17 cellular contexts compared by ENCODE assay signal in the genomic region with DNA sequence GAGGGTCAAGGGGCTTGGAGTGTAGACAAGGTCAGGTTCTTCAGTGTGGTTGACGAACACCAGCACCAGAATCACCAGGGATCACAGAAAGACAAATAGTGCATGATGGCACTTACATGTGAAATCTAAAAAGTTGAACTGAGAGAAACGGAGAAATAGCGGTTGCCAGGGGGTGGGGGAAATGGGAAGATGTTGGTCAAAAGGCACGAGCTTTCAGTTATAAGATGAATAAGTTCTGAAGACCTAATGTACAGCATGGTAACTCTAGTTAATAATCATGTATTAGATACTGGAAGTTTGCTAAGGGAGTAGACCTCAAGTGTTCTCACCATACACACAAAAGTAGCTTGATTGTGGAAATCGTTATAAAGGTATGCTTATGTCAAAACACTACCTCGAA. TPM values are rescaled to one million over a fixed set of nuclear protein-coding genes. Genes with fewer than 3 reads are reported as not detected.
A peak's percentile ranks its signal among the peaks of the same experiment; 100 is the strongest.
DNase-seq lines count a peak whose midpoint lies in the region; ATAC-seq, FAIRE-seq and TF ChIP-seq lines count a peak whose summit lies in the region.
"Had no signal": no experiment of that assay in that cellular context is flagged by ENCODE, and none has a peak within 500 bp of the region (broad histone marks: within the 10 kb centered on the region; RNA-seq: fewer than 3 reads in every experiment).

No MANE protein-coding gene starts in this region.

- H3K9me3 Mint-ChIP-seq in naive thymus-derived CD8-positive, alpha-beta T cell: no peaks in the 10 kb centered on the region
- H3K9me3 Mint-ChIP-seq in type B pancreatic cell: no peaks in the 10 kb centered on the region
- H3K9me3 Mint-ChIP-seq: activated T-helper 17 cell treated with anti-CD3 and anti-CD28 coated beads, Interleukin-2, amount 50 U/mL, for 72 hours; HFFc6 had no signal

- no peaks in the 10 kb centered on the region for H3K27me3 Mint-ChIP-seq in naive thymus-derived CD8-positive, alpha-beta T cell
- H3K27me3 Mint-ChIP-seq in type B pancreatic cell: peaks cover 9% of the 10 kb centered on the region
- H3K27me3 Mint-ChIP-seq: activated T-helper 17 cell treated with anti-CD3 and anti-CD28 coated beads, Interleukin-2, amount 50 U/mL, for 72 hours had no signal

- no peak for TF ChIP-seq POLR2A in GM12892 (IDR thresholded peaks at IDR 0.05; ENCODE audit: low read depth, low read length)
- no peak for TF ChIP-seq POLR2A in H54 (IDR thresholded peaks at IDR 0.05; ENCODE audit: low read depth, low read length)

- peaks cover 4 to 11% (median 7%) of the 10 kb centered on the region in 4 donors for H3K4me1 Mint-ChIP-seq in naive thymus-derived CD8-positive, alpha-beta T cell
- H3K4me1 Mint-ChIP-seq in type B pancreatic cell (ENCODE audit: unreplicated experiment): peaks cover 37% of the 10 kb centered on the region
- H3K4me1 Mint-ChIP-seq: activated T-helper 17 cell treated with anti-CD3 and anti-CD28 coated beads, Interleukin-2, amount 50 U/mL, for 72 hours had no signal

- no peaks in the 10 kb centered on the region for H3K36me3 Mint-ChIP-seq in naive thymus-derived CD8-positive, alpha-beta T cell
- no peaks in the 10 kb centered on the region for H3K36me3 Mint-ChIP-seq in type B pancreatic cell

- DNase-seq in GM12892 (ENCODE audit: insufficient read length) (no peak), H54 (ENCODE audit: insufficient read length, low spot score) (no peak), type B pancreatic cell (ENCODE audit: extremely low spot score, unreplicated experiment) (no peak), ureter (ENCODE audit: low spot score) (no peak)
- no peak for DNase-seq in naive thymus-derived CD8-positive, alpha-beta T cell
- DNase-seq: activated CD4-positive, alpha-beta T cell treated with anti-CD3 and anti-CD28 coated beads for 48 hours; HFFc6; hippocampal formation; left ventricle myocardium superior; NCI-H2029 treated with DMSO at 0.1 percent for 48 hours; SW 1271; trophoblast cell had no signal

- H3K4me3 Mint-ChIP-seq in naive thymus-derived CD8-positive, alpha-beta T cell: no peak overlapping the region
- H3K4me3 Mint-ChIP-seq in type B pancreatic cell: no peak overlapping the region
- H3K4me3 Mint-ChIP-seq: activated T-helper 17 cell treated with anti-CD3 and anti-CD28 coated beads, Interleukin-2, amount 50 U/mL, for 72 hours; HFFc6 had no signal

- peak; percentile 72 for FAIRE-seq in GM12892 (lab: Jason Lieb, UNC)
- no peak for FAIRE-seq in H54 (lab: Jason Lieb, UNC)
- FAIRE-seq: bronchial epithelial cell had no signal

- TF ChIP-seq CTCF in type B pancreatic cell (conservative IDR thresholded peaks at IDR 0.05): no peak

- ATAC-seq in GM19452 (IDR thresholded peaks at IDR 0.05; ENCODE audit: unreplicated experiment): peak; percentile 92
- peak; percentile 62 for ATAC-seq in HG02840 (IDR thresholded peaks at IDR 0.05; ENCODE audit: low FRiP score, unreplicated experiment)
- peak; percentile 77 for ATAC-seq in HG03432 (IDR thresholded peaks at IDR 0.05; ENCODE audit: unreplicated experiment)
- no peak for ATAC-seq in naive thymus-derived CD8-positive, alpha-beta T cell
- ATAC-seq: activated T-helper 17 cell treated with anti-CD3 and anti-CD28 coated beads, Interleukin-2, amount 50 U/mL, for 72 hours; left ventricle myocardium superior had no signal

- no peak overlapping the region for H3K27ac Mint-ChIP-seq in naive thymus-derived CD8-positive, alpha-beta T cell
- no peak overlapping the region for H3K27ac Mint-ChIP-seq in type B pancreatic cell
- H3K27ac Mint-ChIP-seq: activated T-helper 17 cell treated with anti-CD3 and anti-CD28 coated beads, Interleukin-2, amount 50 U/mL, for 72 hours; HFFc6 had no signal

- POLR2A ChIA-PET in naive thymus-derived CD8-positive, alpha-beta T cell (lab: Charles Lee): no interaction called here

RNA-seq across cellular contexts. Expression of gene DARS1, which starts 43.7 kb away (rescaled TPM):
- polyA plus RNA-seq in GM12892 (2012; ENCODE audit: missing spikeins): 196 TPM
- 10 to 100 TPM; 58.5 to 59.4 TPM for total RNA-seq in naive thymus-derived CD8-positive, alpha-beta T cell
- 100 to 1,000 TPM; 129 to 135 (median 133) TPM for polyA plus RNA-seq in naive thymus-derived CD8-positive, alpha-beta T cell
- total RNA-seq in type B pancreatic cell (ENCODE audit: low replicate concordance) (46.0 and 58.4 TPM in 2 replicates), ureter (83.6 TPM)

Comparison
In these comparisons a context has a peak if more than half of its experiments do, and no peak if none do; other contexts are left out.
1. ATAC-seq: peak in GM19452 (single experiment), HG02840 (single experiment) and HG03432 (single experiment); none in naive thymus-derived CD8-positive, alpha-beta T cell (0 of 2).